In the genomic region with DNA sequence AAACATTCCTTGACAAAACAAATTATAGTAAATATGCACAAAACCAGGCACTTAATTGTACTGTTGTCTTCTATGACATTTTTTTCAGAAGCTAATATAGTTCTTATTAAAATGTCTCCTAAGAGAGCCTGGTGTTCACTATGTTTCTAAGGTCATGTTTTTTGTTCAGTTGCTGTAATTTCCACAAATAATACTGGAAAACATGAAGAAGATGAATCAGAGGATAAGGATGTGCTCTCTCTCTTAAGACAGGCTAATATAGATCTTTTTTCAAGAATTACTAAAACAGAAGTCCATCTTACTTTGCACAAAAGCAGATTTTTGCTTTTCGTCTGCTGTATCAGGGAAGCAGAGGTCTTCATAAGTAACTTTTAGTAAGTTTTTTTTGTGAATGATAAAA, we compare ENCODE assay signal across 17 cellular contexts.
A peak's percentile ranks its signal among the peaks of the same experiment; 100 is the strongest.
DNase-seq lines count a peak whose midpoint lies in the region; ATAC-seq and TF ChIP-seq lines count a peak whose summit lies in the region.
"Had no signal": no experiment of that assay in that cellular context is flagged by ENCODE, and none has a peak within 500 bp of the region (broad histone marks: within the 10 kb centered on the region; RNA-seq: fewer than 3 reads in every experiment).

No MANE protein-coding gene starts in this region.

- DNase-seq in AG08395 (ENCODE audit: low spot score) = peak; percentile 10
- DNase-seq in IMR-90 = peak; percentile 52
- DNase-seq in choroid plexus epithelial cell (ENCODE audit: low read depth) = peak; percentile 63
- DNase-seq in foreskin fibroblast = peak; percentile 13 to 34
- no peak for DNase-seq in neural progenitor cell (ENCODE audit: low spot score)
- no peak for DNase-seq in DMS79 (lab: John Stamatoyannopoulos, UW)
- no peak for DNase-seq in stimulated activated CD4-positive, alpha-beta T cell treated with anti-CD3 and anti-CD28 coated beads, Interleukin-4, amount 100 ng/mL, for 4 hours
- DNase-seq in adrenal gland = no peak
- DNase-seq: Calu3; CD8-positive, alpha-beta T cell; NCI-H1105 treated with DMSO at 0.1 percent for 48 hours; NCI-H1694; NCI-H2081 treated with DMSO at 0.1 percent for 48 hours; NCI-H446 treated with DMSO at 0.1 percent for 48 hours had no signal

- no peaks in the 10 kb centered on the region for H3F3A ChIP-seq in neural progenitor cell (ENCODE audit: low read depth)

- no peaks in the 10 kb centered on the region for H3K27me3 Mint-ChIP-seq in neural progenitor cell (ENCODE audit: insufficient read depth, low read depth)

- no peak overlapping the region for H2AK9ac ChIP-seq in IMR-90 (replicated peaks; ENCODE audit: low read depth, low read length, poor library complexity)

- no peaks in the 10 kb centered on the region for H4K20me1 ChIP-seq in IMR-90 (ENCODE audit: insufficient read depth, low read length)
- H4K20me1 ChIP-seq in neural progenitor cell (ENCODE audit: low read depth) = no peaks in the 10 kb centered on the region
- H4K20me1 ChIP-seq: BLaER1 had no signal

- H3K27me3 ChIP-seq in IMR-90 (ENCODE audit: control insufficient read depth, insufficient read depth, low read length) (no peaks in the 10 kb centered on the region), neural progenitor cell (no peaks in the 10 kb centered on the region), adrenal gland (no peaks in the 10 kb centered on the region)
- H3K27me3 ChIP-seq: BLaER1 had no signal

- H2BK20ac ChIP-seq in IMR-90 (ENCODE audit: low read depth, low read length) = no peak overlapping the region

- no peaks in the 10 kb centered on the region for H3K79me2 ChIP-seq in neural progenitor cell (ENCODE audit: low read depth)

- H3K14ac ChIP-seq in IMR-90 (replicated peaks; ENCODE audit: low read depth, low read length) = no peak overlapping the region

- POLR2A ChIA-PET in IMR-90 (lab: Charles Lee; ENCODE audit: unreplicated experiment) = no interaction called here

- no peaks in the 10 kb centered on the region for H3K9me3 Mint-ChIP-seq in neural progenitor cell
- H3K9me3 Mint-ChIP-seq: CD8-positive, alpha-beta T cell had no signal

- no peak overlapping the region for H2BK5ac ChIP-seq in IMR-90 (ENCODE audit: low read depth, low read length, poor library complexity, severe bottlenecking)

- no peaks in the 10 kb centered on the region for H3K36me3 Mint-ChIP-seq in neural progenitor cell
- H3K36me3 Mint-ChIP-seq: CD8-positive, alpha-beta T cell had no signal

- no peak for TF ChIP-seq RAD21 in IMR-90 (IDR thresholded peaks at IDR 0.05; ENCODE audit: low read length)

- H4K8ac ChIP-seq in IMR-90 (ENCODE audit: low read depth in 2 of 2, low read length in 2 of 2) = no peak overlapping the region; a peak in 1 of 4 replicates

- H3K23ac ChIP-seq in IMR-90 (ENCODE audit: low read depth, low read length) = no peak overlapping the region

- no peak overlapping the region for H3K4me2 ChIP-seq in IMR-90 (ENCODE audit: low read depth, low read length)
- no peak overlapping the region for H3K4me2 ChIP-seq in neural progenitor cell
- H3K4me2 ChIP-seq: BLaER1 had no signal

- H2BK120ac ChIP-seq in IMR-90 (ENCODE audit: low read depth, low read length) = no peak overlapping the region

- no peak overlapping the region for H3K56ac ChIP-seq in IMR-90 (ENCODE audit: extremely low read depth, insufficient read depth, low read length)

- in situ Hi-C loops in IMR-90 (cut with MboI; ENCODE audit: low sequenced_read_pairs) = no loop called here

- H3K18ac ChIP-seq in IMR-90 (ENCODE audit: low read depth, low read length) = no peak overlapping the region

- WGBS in IMR-90 (ENCODE audit: extremely low coverage in 2 of 2, insufficient read length in 1 of 2), 2 experiments = no CpG with 5 or more reads among the region's 1 CpG
- 64 to 82% (median 77%) methylated on average over 1 of the region's 1 CpG for WGBS in adrenal gland, 4 donors

- no peak overlapping the region for H4K5ac ChIP-seq in IMR-90 (ENCODE audit: low read depth, low read length)

- H3K9ac ChIP-seq in IMR-90 (ENCODE audit: low read depth, low read length) (no peak overlapping the region), neural progenitor cell (no peak overlapping the region)
- H3K9ac ChIP-seq: BLaER1 had no signal

- BruUV-seq in IMR-90 (replicated peaks; lab: Mats Ljungman, UMichigan) = no TSS peak

- CTCF ChIA-PET in IMR-90 (lab: Yijun Ruan, JAX) = interaction anchor here (1.7 kb wide), 1 partner anchor 11 kb away, joined by 4 read pairs; no protein-coding TSS in a partner anchor

- no peaks in the 10 kb centered on the region for H3K79me1 ChIP-seq in IMR-90 (ENCODE audit: low read depth in 1 of 2, low read length in 2 of 2)

- H3K4me1 Mint-ChIP-seq in neural progenitor cell = peaks cover 7% of the 10 kb centered on the region

- H4K91ac ChIP-seq in IMR-90 (ENCODE audit: insufficient read depth, low read depth, low read length) = no peak overlapping the region

- peak; percentile 53; the same call in 1 of the 2 replicates for ATAC-seq in IMR-90 (ENCODE audit: low read depth)
- ATAC-seq: CD8-positive, alpha-beta T cell; Right ventricle myocardium inferior had no signal

- no peaks in the 10 kb centered on the region for H3K4me1 ChIP-seq in IMR-90 (ENCODE audit: control insufficient read depth, insufficient read depth, low read length)
- H3K4me1 ChIP-seq in neural progenitor cell = no peaks in the 10 kb centered on the region
- H3K4me1 ChIP-seq in adrenal gland (replicated peaks in 1 of 2) = no peaks in the 10 kb centered on the region
- H3K4me1 ChIP-seq: BLaER1 had no signal

- H2AFZ ChIP-seq in IMR-90 (replicated peaks; ENCODE audit: low read length, poor library complexity) (no peak overlapping the region), neural progenitor cell (replicated peaks) (no peak overlapping the region)

- H3K4me3 ChIP-seq in IMR-90 (ENCODE audit: insufficient read depth, low read depth, low read length) (no peak overlapping the region), choroid plexus epithelial cell (ENCODE audit: low read depth, low read length) (no peak overlapping the region), foreskin fibroblast (ENCODE audit: low read depth in 1 of 2, low read length in 2 of 2) (no peak overlapping the region), neural progenitor cell (no peak overlapping the region), adrenal gland (no peak overlapping the region)
- H3K4me3 ChIP-seq: BLaER1, HAP-1 had no signal

- no peak overlapping the region for H3K4ac ChIP-seq in IMR-90 (ENCODE audit: low read depth, low read length)

- H2AK5ac ChIP-seq in IMR-90 (ENCODE audit: low read depth, low read length) = no peak overlapping the region

- H3K4me3 Mint-ChIP-seq in neural progenitor cell = no peak overlapping the region
- H3K4me3 Mint-ChIP-seq: CD8-positive, alpha-beta T cell had no signal

- intact Hi-C loops in IMR-90 (cut with micrococcal nuclease) (no loop called here), adrenal gland (cut with DNase I) (no loop called here)

- no peak overlapping the region for H3K27ac Mint-ChIP-seq in neural progenitor cell
- H3K27ac Mint-ChIP-seq: CD8-positive, alpha-beta T cell had no signal

- H3K36me3 ChIP-seq in IMR-90 (ENCODE audit: control insufficient read depth, insufficient read depth, low read length) = no peaks in the 10 kb centered on the region
- no peaks in the 10 kb centered on the region for H3K36me3 ChIP-seq in neural progenitor cell
- H3K36me3 ChIP-seq in adrenal gland (replicated peaks in 1 of 2) = no peaks in the 10 kb centered on the region
- H3K36me3 ChIP-seq: BLaER1, HAP-1 had no signal

- H3K27ac ChIP-seq in IMR-90 (ENCODE audit: insufficient read depth, low read length) = no peak overlapping the region
- H3K27ac ChIP-seq in neural progenitor cell = no peak overlapping the region
- H3K27ac ChIP-seq in adrenal gland = no peak overlapping the region
- H3K27ac ChIP-seq: BLaER1 had no signal

- H3K9me3 ChIP-seq in IMR-90 (ENCODE audit: control insufficient read depth, insufficient read depth, low read length) = no peaks in the 10 kb centered on the region
- no peaks in the 10 kb centered on the region for H3K9me3 ChIP-seq in neural progenitor cell (ENCODE audit: low read depth)
- no peaks in the 10 kb centered on the region for H3K9me3 ChIP-seq in adrenal gland (replicated peaks in 1 of 3)
- H3K9me3 ChIP-seq: BLaER1, HAP-1 had no signal

- TF ChIP-seq POLR2A in IMR-90 (IDR thresholded peaks at IDR 0.05; ENCODE audit: low read depth, low read length) = no peak
- no peak for TF ChIP-seq POLR2A in adrenal gland (IDR thresholded peaks at IDR 0.05)

- dilution Hi-C loops in IMR-90 (cut with HindIII; ENCODE audit: low sequenced_read_pairs, unreplicated experiment) = no loop called here

- TF ChIP-seq CTCF in IMR-90 (conservative IDR thresholded peaks at IDR 0.05; ENCODE audit: low read depth, low read length) (no peak), choroid plexus epithelial cell (conservative IDR thresholded peaks at IDR 0.05; ENCODE audit: low read depth, low read length) (no peak), foreskin fibroblast (IDR thresholded peaks at IDR 0.05; ENCODE audit: low read depth, low read length) (no peak), neural progenitor cell (IDR thresholded peaks at IDR 0.05) (no peak), adrenal gland (IDR thresholded peaks at IDR 0.05) (no peak)

- H2BK15ac ChIP-seq in IMR-90 (ENCODE audit: low read depth, low read length) = no peak overlapping the region

- no peaks in the 10 kb centered on the region for H3K9me1 ChIP-seq in IMR-90 (ENCODE audit: insufficient read depth, low read length)

TF ChIP-seq in IMR-90, 13 proteins besides CTCF, POLR2A, EP300 and RAD21 (continues in another document):
- TF ChIP-seq SMC3 (IDR thresholded peaks at IDR 0.05; ENCODE audit: low read depth, low read length) (no peak), RCOR1 (IDR thresholded peaks at IDR 0.05; ENCODE audit: insufficient replicate concordance, low read length) (no peak), BHLHE40 (IDR thresholded peaks at IDR 0.05; ENCODE audit: low read depth, low read length) (no peak), CHD1 (IDR thresholded peaks at IDR 0.05; ENCODE audit: low read depth, low read length) (no peak)
- TF ChIP-seq, protein P1, sequence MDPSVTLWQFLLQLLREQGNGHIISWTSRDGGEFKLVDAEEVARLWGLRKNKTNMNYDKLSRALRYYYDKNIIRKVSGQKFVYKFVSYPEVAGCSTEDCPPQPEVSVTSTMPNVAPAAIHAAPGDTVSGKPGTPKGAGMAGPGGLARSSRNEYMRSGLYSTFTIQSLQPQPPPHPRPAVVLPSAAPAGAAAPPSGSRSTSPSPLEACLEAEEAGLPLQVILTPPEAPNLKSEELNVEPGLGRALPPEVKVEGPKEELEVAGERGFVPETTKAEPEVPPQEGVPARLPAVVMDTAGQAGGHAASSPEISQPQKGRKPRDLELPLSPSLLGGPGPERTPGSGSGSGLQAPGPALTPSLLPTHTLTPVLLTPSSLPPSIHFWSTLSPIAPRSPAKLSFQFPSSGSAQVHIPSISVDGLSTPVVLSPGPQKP (IDR thresholded peaks at IDR 0.05; ENCODE audit: borderline replicate concordance, low read depth, low read length) = no peak

Comparison
In these comparisons a context has a peak if more than half of its experiments do, and no peak if none do; other contexts are left out.
1. DNase-seq: peak in AG08395 (single experiment), IMR-90 (single experiment), choroid plexus epithelial cell (single experiment) and foreskin fibroblast (2 of 2); none in neural progenitor cell (single experiment), DMS79 (single experiment), stimulated activated CD4-positive, alpha-beta T cell treated with anti-CD3 and anti-CD28 coated beads, Interleukin-4, amount 100 ng/mL, for 4 hours (0 of 2) and adrenal gland (0 of 7).